ENCODE assay signal across 25 cellular contexts in the genomic region with DNA sequence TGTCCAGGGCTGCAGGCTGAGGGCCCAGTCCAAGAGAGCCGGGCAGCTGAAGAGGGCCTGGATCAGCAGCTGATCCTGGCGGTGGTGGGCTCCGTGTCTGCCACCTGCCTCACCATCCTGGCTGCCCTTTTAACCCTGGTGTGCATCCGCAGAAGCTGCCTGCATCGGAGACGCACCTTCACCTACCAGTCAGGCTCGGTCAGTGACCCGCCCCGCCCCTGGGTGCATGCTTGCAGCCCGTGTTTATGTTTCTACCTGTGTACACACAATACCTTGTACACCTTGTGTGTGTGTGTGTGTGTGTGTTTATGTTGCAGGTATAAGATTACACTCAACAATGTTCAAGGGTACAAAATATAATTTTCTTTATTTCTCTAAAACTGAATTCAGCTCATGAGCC. TPM values are rescaled to one million over a fixed set of nuclear protein-coding genes. Genes with fewer than 3 reads are reported as not detected.
DNase-seq lines count a peak whose midpoint lies in the region; ATAC-seq, FAIRE-seq and TF ChIP-seq lines count a peak whose summit lies in the region.
"Had no signal": no experiment of that assay in that cellular context is flagged by ENCODE, and none has a peak within 500 bp of the region (broad histone marks: within the 10 kb centered on the region; RNA-seq: fewer than 3 reads in every experiment).

No MANE protein-coding gene starts in this region.

- intact Hi-C loops in HepG2 (cut with micrococcal nuclease; ENCODE audit: unreplicated experiment), result no loop called here
- intact Hi-C loops in sciatic nerve (cut with DNase I), result no loop called here

- H4K20me1 ChIP-seq in HepG2 (ENCODE audit: insufficient read depth, low read length), result no peaks in the 10 kb centered on the region

- DNase-seq in COLO668 (lab: John Stamatoyannopoulos, UW; ENCODE audit: unreplicated experiment) (peak; percentile 65), Peyer's patch (peak in 2 of 3 donors; percentile 81), HepG2 (ENCODE audit: low spot score) (no peak), sciatic nerve (ENCODE audit: low spot score) (peak; percentile 45), EL (no peak)
- no peak for DNase-seq in activated CD8-positive, alpha-beta memory T cell treated with anti-CD3 and anti-CD28 coated beads for 24 hours
- DNase-seq: AML-193, DMS79 treated with DMSO at 0.1 percent for 48 hours, Karpas-422, NCI-H1694, NCI-H2081, NCI-H2171, NCI-H524 treated with DMSO at 0.1 percent for 48 hours, NCI-H82, SHP77 had no signal

- H3K27ac ChIP-seq in Peyer's patch, result peak overlapping the region in 1 of 4 donors; percentile 5
- no peak overlapping the region for H3K27ac ChIP-seq in HepG2 (ENCODE audit: extremely low read length, insufficient read depth, low read length)
- H3K27ac ChIP-seq: C4-2B had no signal

- H3K4me2 ChIP-seq in HepG2 (ENCODE audit: low read depth, low read length), result peak overlapping the region; percentile 27; the same call in 1 of the 2 replicates

- H2AFZ ChIP-seq in HepG2 (ENCODE audit: low read length), result no peak overlapping the region

- no peaks in the 10 kb centered on the region for H3K27me3 ChIP-seq in Peyer's patch
- H3K27me3 ChIP-seq in HepG2 (ENCODE audit: control insufficient read depth in 1 of 2, insufficient read depth in 2 of 2, low read length in 2 of 2), result peaks cover 7 to 47% of the 10 kb centered on the region in 2 experiments

- no peak for TF ChIP-seq RAD21 in HepG2 (CRISPR knock-in tag; IDR thresholded peaks at IDR 0.05)

- H3K4me1 ChIP-seq in Peyer's patch (no peaks in the 10 kb centered on the region), HepG2 (ENCODE audit: insufficient read depth, low read length) (peaks cover 31% of the 10 kb centered on the region)

- H3K36me3 ChIP-seq in Peyer's patch (no peaks in the 10 kb centered on the region), HepG2 (replicated peaks in 1 of 2; ENCODE audit: control insufficient read depth in 1 of 2, insufficient read depth in 2 of 2, low read length in 2 of 2) (no peaks in the 10 kb centered on the region)

- TF ChIP-seq EP300 in HepG2 (IDR thresholded peaks at IDR 0.05; ENCODE audit: low read depth in 2 of 2, low read length in 2 of 2) (no peak), HepG2 (CRISPR knock-in tag; IDR thresholded peaks at IDR 0.05; ENCODE audit: borderline replicate concordance) (no peak)

- CTCF ChIA-PET in HepG2 (lab: Yijun Ruan, JAX; ENCODE audit: low intra/inter-chr PET ratio, low total read pairs), result no interaction called here

- 20% methylated on average over 2 of the region's 10 CpGs for WGBS in HepG2 (ENCODE audit: low lambda C conversion rate)

- H3K9ac ChIP-seq in HepG2 (ENCODE audit: insufficient read depth, low read depth, low read length), result no peak overlapping the region

- in situ Hi-C loops in HepG2 (cut with HindIII; ENCODE audit: extremely low pct_ligation_motif_present, low pct_unique_long_range_greater_than_20kb), result no loop called here

- TF ChIP-seq CTCF in Peyer's patch (IDR thresholded peaks at IDR 0.05) (no peak), HepG2 (CRISPR knock-in tag; IDR thresholded peaks at IDR 0.05) (no peak)

- POLR2A ChIA-PET in HepG2 (lab: Yijun Ruan, JAX), result no interaction called here

- H3K9me3 ChIP-seq in Peyer's patch (no peaks in the 10 kb centered on the region), HepG2 (ENCODE audit: low read length) (no peaks in the 10 kb centered on the region)

- TF ChIP-seq POLR2A in Peyer's patch (IDR thresholded peaks at IDR 0.05), result no peak
- TF ChIP-seq POLR2A in HepG2 (IDR thresholded peaks at IDR 0.05; ENCODE audit: insufficient read depth in 1 of 2, low read depth in 2 of 2, low read length in 2 of 2), result no peak

- peak; percentile 25 for ATAC-seq in HepG2
- no peak for ATAC-seq in sciatic nerve
- ATAC-seq in HG02588 (IDR thresholded peaks at IDR 0.05; ENCODE audit: unreplicated experiment), result no peak
- no peak for ATAC-seq in HG03378 (IDR thresholded peaks at IDR 0.05; ENCODE audit: unreplicated experiment)
- ATAC-seq: GM12878 had no signal

- H3K79me2 ChIP-seq in HepG2 (ENCODE audit: insufficient read depth, low read length), result no peaks in the 10 kb centered on the region

- BruUV-seq in HepG2 (replicated peaks; lab: Mats Ljungman, UMichigan), result no TSS peak

- H3K4me3 ChIP-seq in Peyer's patch (no peak overlapping the region), HepG2 (replicated peaks in 1 of 3; ENCODE audit: insufficient read depth in 1 of 3, low read depth in 2 of 3, low read length in 3 of 3) (no peak overlapping the region)
- H3K4me3 ChIP-seq: GM12878 had no signal

- FAIRE-seq in HepG2 (lab: Jason Lieb, UNC), result no peak
- FAIRE-seq: D721Med, GM12878, H54 had no signal

RNA-seq across cellular contexts. Expression of a gene that starts 13.0 kb away (rescaled TPM):
- total RNA-seq in Peyer's patch (10 to 100 TPM in 2 of 4 donors, 1 to 10 TPM in 2; 5.6 to 38.8 (median 8.9) TPM), HepG2 (2016; rRNA removed; fragmentation: Illumina TruSeq; extraction: Trizol) (0.20 and 0.84 TPM in 2 replicates), sciatic nerve (58.0 TPM)
- not detected in 2 replicates for total RNA-seq in HepG2 (2016; cell fraction: cytosol; rRNA removed; fragmentation: Illumina TruSeq; extraction: Trizol; ENCODE audit: low read depth)
- total RNA-seq in HepG2 (2016; cell fraction: insoluble cytoplasmic fraction; rRNA removed; fragmentation: Illumina TruSeq; extraction: Trizol), result 0.30 and 0.76 TPM in 2 replicates
- 0.10 and 0.19 TPM in 2 replicates for total RNA-seq in HepG2 (2016; cell fraction: membrane; rRNA removed; fragmentation: Illumina TruSeq; extraction: Trizol)
- total RNA-seq in HepG2 (2016; cell fraction: nucleus; rRNA removed; fragmentation: Illumina TruSeq; extraction: Trizol), result 1.3 TPM in 2 replicates
- polyA plus RNA-seq in HepG2 (2011; rRNA removed), result 0.58 and 2.5 TPM in 2 replicates
- polyA plus RNA-seq in HepG2 (2011; cell fraction: cytosol; rRNA removed), result 0.72 and 1.1 TPM in 2 replicates
- polyA plus RNA-seq in HepG2 (2011; cell fraction: nucleus; rRNA removed), result 2.4 and 4.2 TPM in 2 replicates
- 0.35 and 1.3 TPM in 2 replicates for polyA plus RNA-seq in HepG2 (2012)
- 0.09 and 0.11 TPM in 2 replicates for polyA plus RNA-seq in HepG2 (2016; cell fraction: cytosol; fragmentation: Illumina TruSeq; extraction: Trizol; ENCODE audit: low read depth)
- polyA plus RNA-seq in HepG2 (2016; cell fraction: insoluble cytoplasmic fraction; fragmentation: Illumina TruSeq; extraction: Trizol; ENCODE audit: low read depth), result 0.36 and 0.49 TPM in 2 replicates
- 0.06 and 0.20 TPM in 2 replicates for polyA plus RNA-seq in HepG2 (2016; cell fraction: membrane; fragmentation: Illumina TruSeq; extraction: Trizol; ENCODE audit: low read depth)
- 0.96 and 1.3 TPM in 2 replicates for polyA plus RNA-seq in HepG2 (2016; cell fraction: nucleus; fragmentation: Illumina TruSeq; extraction: Trizol; ENCODE audit: insufficient read depth, low read depth)
- 4.2 TPM in 1 of 2 replicates, not detected in the other for polyA minus RNA-seq in HepG2 (2011; rRNA and poly(A)+ RNA removed; ENCODE audit: low replicate concordance)
- polyA minus RNA-seq in HepG2 (2011; cell fraction: cytosol; rRNA and poly(A)+ RNA removed), result 0.88 and 2.3 TPM in 2 replicates
- 0.75 and 0.77 TPM in 2 replicates for polyA minus RNA-seq in HepG2 (2011; cell fraction: nucleus; rRNA and poly(A)+ RNA removed)
- total RNA-seq: MCF 10A had no signal

RNA-seq across cellular contexts. Expression of a gene that starts 23.8 kb away (rescaled TPM):
- total RNA-seq in Peyer's patch, result not detected
- not detected in 2 replicates for total RNA-seq in HepG2 (2016; rRNA removed; fragmentation: Illumina TruSeq; extraction: Trizol)
- total RNA-seq in HepG2 (2016; cell fraction: cytosol; rRNA removed; fragmentation: Illumina TruSeq; extraction: Trizol; ENCODE audit: low read depth), result 0.30 TPM in 1 of 2 replicates, not detected in the other
- not detected in 2 replicates for total RNA-seq in HepG2 (2016; cell fraction: insoluble cytoplasmic fraction; rRNA removed; fragmentation: Illumina TruSeq; extraction: Trizol)
- total RNA-seq in HepG2 (2016; cell fraction: membrane; rRNA removed; fragmentation: Illumina TruSeq; extraction: Trizol), result not detected in 2 replicates
- not detected in 2 replicates for total RNA-seq in HepG2 (2016; cell fraction: nucleus; rRNA removed; fragmentation: Illumina TruSeq; extraction: Trizol)
- not detected in 2 replicates for polyA plus RNA-seq in HepG2 (2011; rRNA removed)
- polyA plus RNA-seq in HepG2 (2011; cell fraction: cytosol; rRNA removed), result not detected in 2 replicates
- polyA plus RNA-seq in HepG2 (2011; cell fraction: nucleus; rRNA removed), result not detected in 2 replicates
- polyA plus RNA-seq in HepG2 (2012), result not detected in 2 replicates
- polyA plus RNA-seq in HepG2 (2016; cell fraction: cytosol; fragmentation: Illumina TruSeq; extraction: Trizol; ENCODE audit: low read depth), result not detected in 2 replicates
- polyA plus RNA-seq in HepG2 (2016; cell fraction: insoluble cytoplasmic fraction; fragmentation: Illumina TruSeq; extraction: Trizol; ENCODE audit: low read depth), result 0.12 TPM in 1 of 2 replicates, not detected in the other
- not detected in 2 replicates for polyA plus RNA-seq in HepG2 (2016; cell fraction: membrane; fragmentation: Illumina TruSeq; extraction: Trizol; ENCODE audit: low read depth)
- not detected in 2 replicates for polyA plus RNA-seq in HepG2 (2016; cell fraction: nucleus; fragmentation: Illumina TruSeq; extraction: Trizol; ENCODE audit: insufficient read depth, low read depth)
- polyA minus RNA-seq in HepG2 (2011; rRNA and poly(A)+ RNA removed; ENCODE audit: low replicate concordance), result 0.54 TPM in 1 of 2 replicates, not detected in the other
- not detected in 2 replicates for polyA minus RNA-seq in HepG2 (2011; cell fraction: cytosol; rRNA and poly(A)+ RNA removed)
- not detected in 2 replicates for polyA minus RNA-seq in HepG2 (2011; cell fraction: nucleus; rRNA and poly(A)+ RNA removed)
- 0.40 TPM for total RNA-seq in sciatic nerve
- total RNA-seq: A172, GM12878, MCF 10A, RPMI7951 had no signal
- polyA plus RNA-seq: AG04450, GM12878 had no signal

RNA-seq across cellular contexts. Expression of a gene that starts 28.4 kb away (rescaled TPM):
- total RNA-seq in Peyer's patch (10 to 100 TPM in 3 of 4 donors, 1 to 10 TPM in 1; 4.1 to 80.9 (median 74.4) TPM), HepG2 (2016; rRNA removed; fragmentation: Illumina TruSeq; extraction: Trizol) (0.49 and 0.52 TPM in 2 replicates), sciatic nerve (not detected)
- total RNA-seq in HepG2 (2016; cell fraction: cytosol; rRNA removed; fragmentation: Illumina TruSeq; extraction: Trizol; ENCODE audit: low read depth), result 0.44 TPM in 1 of 2 replicates, not detected in the other
- 0.52 and 0.54 TPM in 2 replicates for total RNA-seq in HepG2 (2016; cell fraction: insoluble cytoplasmic fraction; rRNA removed; fragmentation: Illumina TruSeq; extraction: Trizol)
- total RNA-seq in HepG2 (2016; cell fraction: membrane; rRNA removed; fragmentation: Illumina TruSeq; extraction: Trizol), result 0.45 and 0.71 TPM in 2 replicates
- total RNA-seq in HepG2 (2016; cell fraction: nucleus; rRNA removed; fragmentation: Illumina TruSeq; extraction: Trizol), result 0.87 TPM in 1 of 2 replicates, not detected in the other
- 5.1 and 7.1 TPM in 2 replicates for polyA plus RNA-seq in HepG2 (2011; rRNA removed)
- 4.7 and 8.4 TPM in 2 replicates for polyA plus RNA-seq in HepG2 (2011; cell fraction: cytosol; rRNA removed)
- polyA plus RNA-seq in HepG2 (2011; cell fraction: nucleus; rRNA removed), result 0.98 and 2.3 TPM in 2 replicates
- polyA plus RNA-seq in HepG2 (2012), result 4.4 and 6.7 TPM in 2 replicates
- 0.37 and 0.51 TPM in 2 replicates for polyA plus RNA-seq in HepG2 (2016; cell fraction: cytosol; fragmentation: Illumina TruSeq; extraction: Trizol; ENCODE audit: low read depth)
- 0.97 and 1.6 TPM in 2 replicates for polyA plus RNA-seq in HepG2 (2016; cell fraction: insoluble cytoplasmic fraction; fragmentation: Illumina TruSeq; extraction: Trizol; ENCODE audit: low read depth)
- 0.76 and 0.95 TPM in 2 replicates for polyA plus RNA-seq in HepG2 (2016; cell fraction: membrane; fragmentation: Illumina TruSeq; extraction: Trizol; ENCODE audit: low read depth)
- 0.73 and 0.75 TPM in 2 replicates for polyA plus RNA-seq in HepG2 (2016; cell fraction: nucleus; fragmentation: Illumina TruSeq; extraction: Trizol; ENCODE audit: insufficient read depth, low read depth)
- polyA minus RNA-seq in HepG2 (2011; rRNA and poly(A)+ RNA removed; ENCODE audit: low replicate concordance), result 2.2 TPM in 1 of 2 replicates, not detected in the other
- polyA minus RNA-seq in HepG2 (2011; cell fraction: cytosol; rRNA and poly(A)+ RNA removed), result 0.97 and 1.5 TPM in 2 replicates
- polyA minus RNA-seq in HepG2 (2011; cell fraction: nucleus; rRNA and poly(A)+ RNA removed), result 1.4 TPM in 1 of 2 replicates, not detected in the other
- total RNA-seq: A172, GM12878, RPMI7951 had no signal
- polyA plus RNA-seq: AG04450 had no signal

RNA-seq across cellular contexts. Expression of a gene that starts 44.0 kb away (rescaled TPM):
- total RNA-seq in Peyer's patch (10 to 100 TPM; 14.0 to 87.7 (median 74.8) TPM), HepG2 (2016; rRNA removed; fragmentation: Illumina TruSeq; extraction: Trizol) (not detected in 2 replicates), sciatic nerve (3.2 TPM)
- not detected in 2 replicates for total RNA-seq in HepG2 (2016; cell fraction: cytosol; rRNA removed; fragmentation: Illumina TruSeq; extraction: Trizol; ENCODE audit: low read depth)
- not detected in 2 replicates for total RNA-seq in HepG2 (2016; cell fraction: insoluble cytoplasmic fraction; rRNA removed; fragmentation: Illumina TruSeq; extraction: Trizol)
- total RNA-seq in HepG2 (2016; cell fraction: membrane; rRNA removed; fragmentation: Illumina TruSeq; extraction: Trizol), result not detected in 2 replicates
- not detected in 2 replicates for total RNA-seq in HepG2 (2016; cell fraction: nucleus; rRNA removed; fragmentation: Illumina TruSeq; extraction: Trizol)
- 0.03 TPM in 1 of 2 replicates, not detected in the other for polyA plus RNA-seq in HepG2 (2011; rRNA removed)
- polyA plus RNA-seq in HepG2 (2011; cell fraction: cytosol; rRNA removed), result 0.08 TPM in 2 replicates
- 0.09 TPM in 1 of 2 replicates, not detected in the other for polyA plus RNA-seq in HepG2 (2011; cell fraction: nucleus; rRNA removed)
- polyA plus RNA-seq in HepG2 (2012), result 0.07 TPM in 1 of 2 replicates, not detected in the other
- polyA plus RNA-seq in HepG2 (2016; cell fraction: cytosol; fragmentation: Illumina TruSeq; extraction: Trizol; ENCODE audit: low read depth), result not detected in 2 replicates
- not detected in 2 replicates for polyA plus RNA-seq in HepG2 (2016; cell fraction: insoluble cytoplasmic fraction; fragmentation: Illumina TruSeq; extraction: Trizol; ENCODE audit: low read depth)
- not detected in 2 replicates for polyA plus RNA-seq in HepG2 (2016; cell fraction: membrane; fragmentation: Illumina TruSeq; extraction: Trizol; ENCODE audit: low read depth)
- not detected in 2 replicates for polyA plus RNA-seq in HepG2 (2016; cell fraction: nucleus; fragmentation: Illumina TruSeq; extraction: Trizol; ENCODE audit: insufficient read depth, low read depth)
- polyA minus RNA-seq in HepG2 (2011; rRNA and poly(A)+ RNA removed; ENCODE audit: low replicate concordance), result 0.22 TPM in 1 of 2 replicates, not detected in the other
- polyA minus RNA-seq in HepG2 (2011; cell fraction: cytosol; rRNA and poly(A)+ RNA removed), result not detected in 2 replicates
- polyA minus RNA-seq in HepG2 (2011; cell fraction: nucleus; rRNA and poly(A)+ RNA removed), result not detected in 2 replicates
- total RNA-seq: A172, RPMI7951 had no signal
- polyA plus RNA-seq: AG04450, GM12878 had no signal

RNA-seq across cellular contexts. Expression of a gene that starts 45.0 kb away (rescaled TPM):
- total RNA-seq in Peyer's patch (10 to 100 TPM in 1 of 4 donors, 1 to 10 TPM in 3; 3.4 to 14.9 (median 6.3) TPM), HepG2 (2016; rRNA removed; fragmentation: Illumina TruSeq; extraction: Trizol) (90.0 and 97.8 TPM in 2 replicates), sciatic nerve (1.9 TPM)
- total RNA-seq in HepG2 (2016; cell fraction: cytosol; rRNA removed; fragmentation: Illumina TruSeq; extraction: Trizol; ENCODE audit: low read depth), result 46.4 and 52.0 TPM in 2 replicates
- 83.1 and 89.9 TPM in 2 replicates for total RNA-seq in HepG2 (2016; cell fraction: insoluble cytoplasmic fraction; rRNA removed; fragmentation: Illumina TruSeq; extraction: Trizol)
- 44.6 and 48.1 TPM in 2 replicates for total RNA-seq in HepG2 (2016; cell fraction: membrane; rRNA removed; fragmentation: Illumina TruSeq; extraction: Trizol)
- total RNA-seq in HepG2 (2016; cell fraction: nucleus; rRNA removed; fragmentation: Illumina TruSeq; extraction: Trizol), result 41.5 and 42.9 TPM in 2 replicates
- 39.5 and 57.9 TPM in 2 replicates for polyA plus RNA-seq in HepG2 (2011; rRNA removed)
- polyA plus RNA-seq in HepG2 (2011; cell fraction: cytosol; rRNA removed), result 30.0 and 51.5 TPM in 2 replicates
- 32.3 and 62.8 TPM in 2 replicates for polyA plus RNA-seq in HepG2 (2011; cell fraction: nucleus; rRNA removed)
- 30.3 and 42.3 TPM in 2 replicates for polyA plus RNA-seq in HepG2 (2012)
- polyA plus RNA-seq in HepG2 (2016; cell fraction: cytosol; fragmentation: Illumina TruSeq; extraction: Trizol; ENCODE audit: low read depth), result 55.7 and 55.8 TPM in 2 replicates
- polyA plus RNA-seq in HepG2 (2016; cell fraction: insoluble cytoplasmic fraction; fragmentation: Illumina TruSeq; extraction: Trizol; ENCODE audit: low read depth), result 111 and 128 TPM in 2 replicates
- 48.3 and 54.4 TPM in 2 replicates for polyA plus RNA-seq in HepG2 (2016; cell fraction: membrane; fragmentation: Illumina TruSeq; extraction: Trizol; ENCODE audit: low read depth)
- 82.6 and 84.9 TPM in 2 replicates for polyA plus RNA-seq in HepG2 (2016; cell fraction: nucleus; fragmentation: Illumina TruSeq; extraction: Trizol; ENCODE audit: insufficient read depth, low read depth)
- polyA minus RNA-seq in HepG2 (2011; rRNA and poly(A)+ RNA removed; ENCODE audit: low replicate concordance), result 131 and 377 TPM in 2 replicates
- polyA minus RNA-seq in HepG2 (2011; cell fraction: cytosol; rRNA and poly(A)+ RNA removed), result 20.8 and 38.2 TPM in 2 replicates
- polyA minus RNA-seq in HepG2 (2011; cell fraction: nucleus; rRNA and poly(A)+ RNA removed), result 12.4 and 21.2 TPM in 2 replicates

Comparison
In these comparisons a context has a peak if more than half of its experiments do, and no peak if none do; other contexts are left out.
1. DNase-seq: peak in COLO668 (single experiment), Peyer's patch (2 of 3) and sciatic nerve (single experiment); none in HepG2 (single experiment), activated CD8-positive, alpha-beta memory T cell treated with anti-CD3 and anti-CD28 coated beads for 24 hours (single experiment) and EL (single experiment).